Comparison of ENCODE assay signal across 3 cellular contexts in genomic region chr10:116636976-116637375, GRCh38.
TF ChIP-seq lines count a peak whose summit lies in the region.

No MANE protein-coding gene starts in this region.

TF ChIP-seq in HCT116, 20 proteins besides CTCF, POLR2A, EP300 and RAD21:
- no peak for TF ChIP-seq FOSL1 (IDR thresholded peaks at IDR 0.05; ENCODE audit: low read depth)
- TF ChIP-seq SP1 (IDR thresholded peaks at IDR 0.05; ENCODE audit: low read depth) = no peak
- no peak for TF ChIP-seq ELF1 (IDR thresholded peaks at IDR 0.05; ENCODE audit: borderline replicate concordance, low read depth)
- TF ChIP-seq JUND (IDR thresholded peaks at IDR 0.05) = no peak
- TF ChIP-seq POLR2AphosphoS5 (IDR thresholded peaks at IDR 0.05; ENCODE audit: low read depth, low read length) = no peak
- no peak for TF ChIP-seq YY1 (IDR thresholded peaks at IDR 0.05; ENCODE audit: extremely low read depth, insufficient replicate concordance, low read depth, low read length)
- TF ChIP-seq SRF (IDR thresholded peaks at IDR 0.05; ENCODE audit: low read depth) = no peak
- no peak for TF ChIP-seq ZNF274 (IDR thresholded peaks at IDR 0.05; ENCODE audit: low read depth, low read length)
- no peak for TF ChIP-seq MAX (IDR thresholded peaks at IDR 0.05)
- no peak for TF ChIP-seq TCF7L2 (IDR thresholded peaks at IDR 0.05; ENCODE audit: borderline replicate concordance, extremely low read depth, insufficient read depth, insufficient read length)
- no peak for TF ChIP-seq ZBTB33 (IDR thresholded peaks at IDR 0.05; ENCODE audit: extremely low read depth, insufficient replicate concordance, low read length)
- no peak for TF ChIP-seq REST (IDR thresholded peaks at IDR 0.05; ENCODE audit: low read depth)
- no peak for TF ChIP-seq CBX3 (IDR thresholded peaks at IDR 0.05; ENCODE audit: low read depth)
- no peak for TF ChIP-seq EZH2 (IDR thresholded peaks at IDR 0.05)

TF ChIP-seq in Ishikawa, 13 proteins besides CTCF, POLR2A, EP300 and RAD21:
- no peak for TF ChIP-seq TCF12 (IDR thresholded peaks at IDR 0.05; ENCODE audit: low read depth)
- TF ChIP-seq USF1 (IDR thresholded peaks at IDR 0.05) = peak; percentile 72

TF ChIP-seq in H1, 55 proteins besides CTCF, POLR2A, EP300 and RAD21:
- no peak for TF ChIP-seq TCF12 (IDR thresholded peaks at IDR 0.05; ENCODE audit: low read depth, low read length)
- peak; percentile 55 for TF ChIP-seq USF2 (IDR thresholded peaks at IDR 0.05; ENCODE audit: low read length)
